In the genomic region with DNA sequence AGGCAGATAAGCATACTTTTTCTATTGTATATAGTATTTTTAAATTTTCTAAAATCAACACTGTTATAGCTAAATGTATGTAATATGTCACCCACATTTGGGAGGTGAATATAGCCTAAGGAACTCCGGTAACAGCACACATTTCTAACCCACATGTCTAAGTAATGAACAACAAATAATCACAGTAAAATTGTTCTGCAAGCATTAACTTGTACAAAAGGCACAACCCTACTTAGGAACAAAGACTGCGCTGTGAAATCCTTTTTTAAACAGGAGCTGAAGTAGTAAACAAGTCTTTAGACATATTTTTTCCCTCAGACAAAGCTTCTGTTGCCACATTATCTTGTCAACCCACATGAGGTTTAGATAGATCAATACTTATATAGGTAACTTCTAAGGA, we compare ENCODE assay signal across 16 cellular contexts.
"Had no signal": no experiment of that assay in that cellular context is flagged by ENCODE, and none has a peak within 500 bp of the region (broad histone marks: within the 10 kb centered on the region; RNA-seq: fewer than 3 reads in every experiment).

No MANE protein-coding gene starts in this region.

- H3K36me3 ChIP-seq: heart left ventricle, stomach, uterus had no signal

- FAIRE-seq: colon had no signal

- H3K27me3 ChIP-seq: heart left ventricle, stomach, uterus had no signal

- DNase-seq: effector memory CD8-positive, alpha-beta T cell; erythroblast; foreskin melanocyte; heart left ventricle; hippocampal formation; kidney glomerular epithelial cell; naive thymus-derived CD4-positive, alpha-beta T cell; nephron progenitor cell; psoas muscle; stimulated activated CD4-positive, alpha-beta T cell treated with anti-CD3 and anti-CD28 coated beads, Interleukin-12 subunit alpha, Interleukin-12 subunit beta, amount 100 ng/mL, for 4 hours; stimulated activated naive CD4-positive, alpha-beta T cell; stomach; substantia nigra; uterus had no signal

- H3K9me3 ChIP-seq: heart left ventricle, psoas muscle, stomach, uterus had no signal

- H3K4me3 ChIP-seq: heart left ventricle, psoas muscle, stomach, uterus had no signal

- H3K4me1 ChIP-seq: parathyroid adenoma, psoas muscle, stomach, uterus had no signal

- H3K27ac ChIP-seq: heart left ventricle, parathyroid adenoma, psoas muscle, stomach, uterus had no signal
